ENCODE assay signal across 15 cellular contexts in genomic region chr16:81263470-81264200, GRCh38. TPM values are rescaled to one million over a fixed set of nuclear protein-coding genes. Genes with fewer than 3 reads are reported as not detected.
DNase-seq lines count a peak whose midpoint lies in the region; ATAC-seq, FAIRE-seq and TF ChIP-seq lines count a peak whose summit lies in the region.
"Had no signal": no experiment of that assay in that cellular context is flagged by ENCODE, and none has a peak within 500 bp of the region (broad histone marks: within the 10 kb centered on the region; RNA-seq: fewer than 3 reads in every experiment).

No MANE protein-coding gene starts in this region.

- H3K27ac ChIP-seq in ACC112 (ENCODE audit: low read depth, low read length) (no peak overlapping the region), cingulate gyrus (ENCODE audit: low read depth, low read length) (peak overlapping the region; percentile 12), mesenchymal stem cell (ENCODE audit: low read length, poor library complexity, severe bottlenecking) (no peak overlapping the region)
- H3K27ac ChIP-seq: A549 had no signal

- H3K9ac ChIP-seq in mesenchymal stem cell (ENCODE audit: low read length) = peak overlapping the region; percentile 4

- H3K14ac ChIP-seq in mesenchymal stem cell (ENCODE audit: low read length in 2 of 2) = no peak overlapping the region

- no peak overlapping the region for H3K18ac ChIP-seq in mesenchymal stem cell (ENCODE audit: low read depth in 1 of 2, low read length in 2 of 2)

- H3K79me2 ChIP-seq in ACC112 (ENCODE audit: control insufficient read depth, insufficient read depth, low read length, unreplicated experiment) = no peaks in the 10 kb centered on the region

- 60% methylated on average over 11 of the region's 11 CpGs for WGBS in mesenchymal stem cell

- no peaks in the 10 kb centered on the region for H3K9me3 ChIP-seq in mesenchymal stem cell (ENCODE audit: control insufficient read depth, low read length)
- H3K9me3 ChIP-seq: A549 had no signal

- TF ChIP-seq POLR2A in GM12892 (IDR thresholded peaks at IDR 0.05; ENCODE audit: low read depth, low read length) = no peak

- H2BK12ac ChIP-seq in mesenchymal stem cell (ENCODE audit: low read length in 2 of 2) = no peak overlapping the region

- POLR2A ChIA-PET in activated CD8-positive, alpha-beta T cell treated with anti-CD3 and anti-CD28 coated beads, Interleukin-2, amount 10 ng/mL, durations not matched to agents 7 days and 5 days (lab: Charles Lee) = no interaction called here

- H4K8ac ChIP-seq in mesenchymal stem cell (ENCODE audit: low read length) = no peak overlapping the region

- intact Hi-C loops in Right ventricle myocardium inferior (cut with DNase I) = loop anchor here (10.0 kb wide), 1 partner anchor 51 kb away; the partner anchor contains the start of gene GAN

- H3K36me3 Mint-ChIP-seq in activated CD8-positive, alpha-beta T cell treated with anti-CD3 and anti-CD28 coated beads, Interleukin-2, amount 10 ng/mL, durations not matched to agents 7 days and 5 days (ENCODE audit: low read depth) = no peaks in the 10 kb centered on the region

- peaks cover 7% of the 10 kb centered on the region for H3K4me1 Mint-ChIP-seq in activated CD8-positive, alpha-beta T cell treated with anti-CD3 and anti-CD28 coated beads, Interleukin-2, amount 10 ng/mL, durations not matched to agents 7 days and 5 days (ENCODE audit: low read depth)

- H3K36me3 ChIP-seq in ACC112 (ENCODE audit: insufficient read depth, low read length) = no peaks in the 10 kb centered on the region
- peaks cover 0 to 10% of the 10 kb centered on the region in 2 experiments for H3K36me3 ChIP-seq in mesenchymal stem cell (ENCODE audit: control insufficient read depth in 1 of 2, insufficient read depth in 2 of 2, low read depth in 1 of 2, low read length in 2 of 2)

- H3K4me3 ChIP-seq in ACC112 (ENCODE audit: low read depth, low read length) (no peak overlapping the region), LNCaP clone FGC (ENCODE audit: low read depth, low read length) (no peak overlapping the region), mesenchymal stem cell (ENCODE audit: insufficient read depth in 1 of 2, low read depth in 1 of 2, low read length in 2 of 2) (no peak overlapping the region)
- H3K4me3 ChIP-seq: A549 had no signal

- no peak overlapping the region for H3K4ac ChIP-seq in mesenchymal stem cell (ENCODE audit: low read depth in 1 of 2, low read length in 2 of 2)

- TF ChIP-seq CTCF in LNCaP clone FGC (IDR thresholded peaks at IDR 0.05; ENCODE audit: control insufficient read depth, extremely low read depth, insufficient read depth) = peak; percentile 28; the same call in 1 of the 2 replicates

- FAIRE-seq in GM12892 (lab: Jason Lieb, UNC) = no peak
- FAIRE-seq: A549, D721Med had no signal

- no peak for ATAC-seq in activated CD8-positive, alpha-beta T cell treated with anti-CD3 and anti-CD28 coated beads, Interleukin-2, amount 10 ng/mL, durations not matched to agents 7 days and 5 days
- ATAC-seq in Right ventricle myocardium inferior = no peak

- H3K27me3 ChIP-seq in ACC112 (ENCODE audit: insufficient read depth, low read length) (no peaks in the 10 kb centered on the region), mesenchymal stem cell (ENCODE audit: control insufficient read depth in 1 of 2, insufficient read depth in 1 of 2, low read length in 2 of 2) (peaks cover 0 to 3% of the 10 kb centered on the region in 2 experiments)

- no peak overlapping the region for H3K4me2 ChIP-seq in mesenchymal stem cell (ENCODE audit: low read length, poor library complexity, severe bottlenecking)
- H3K4me2 ChIP-seq: A549 had no signal

- H2BK120ac ChIP-seq in mesenchymal stem cell (ENCODE audit: low read depth, low read length) = no peak overlapping the region

- H2AK5ac ChIP-seq in mesenchymal stem cell (ENCODE audit: low read length, severe bottlenecking) = no peak overlapping the region

- H3K79me1 ChIP-seq in mesenchymal stem cell (replicated peaks; ENCODE audit: low read length, poor library complexity, severe bottlenecking) = no peaks in the 10 kb centered on the region

- no peaks in the 10 kb centered on the region for H3K9me3 Mint-ChIP-seq in activated CD8-positive, alpha-beta T cell treated with anti-CD3 and anti-CD28 coated beads, Interleukin-2, amount 10 ng/mL, durations not matched to agents 7 days and 5 days (ENCODE audit: insufficient read depth)
- H3K9me3 Mint-ChIP-seq: activated T-cell treated with anti-CD3 and anti-CD28 coated beads, Interleukin-2, amount 50 U/mL, for 24 hours had no signal

- H3K27ac Mint-ChIP-seq in activated CD8-positive, alpha-beta T cell treated with anti-CD3 and anti-CD28 coated beads, Interleukin-2, amount 10 ng/mL, durations not matched to agents 7 days and 5 days = no peak overlapping the region
- H3K27ac Mint-ChIP-seq: activated T-cell treated with anti-CD3 and anti-CD28 coated beads, Interleukin-2, amount 50 U/mL, for 24 hours had no signal

- H3K4me3 Mint-ChIP-seq in activated CD8-positive, alpha-beta T cell treated with anti-CD3 and anti-CD28 coated beads, Interleukin-2, amount 10 ng/mL, durations not matched to agents 7 days and 5 days = no peak overlapping the region
- H3K4me3 Mint-ChIP-seq: activated T-cell treated with anti-CD3 and anti-CD28 coated beads, Interleukin-2, amount 50 U/mL, for 24 hours had no signal

- H3K23ac ChIP-seq in mesenchymal stem cell (ENCODE audit: low read length in 2 of 2) = peak overlapping the region in 1 of 2 experiments; percentile 11

- CTCF ChIA-PET in activated CD8-positive, alpha-beta T cell treated with anti-CD3 and anti-CD28 coated beads, Interleukin-2, amount 10 ng/mL, durations not matched to agents 7 days and 5 days (lab: Charles Lee) = interaction anchor here (0.6 to 1.2 kb wide), 2 partner anchors 50 to 837 kb away, joined by 3 read pairs; no protein-coding TSS in a partner anchor

- H2AFZ ChIP-seq in ACC112 (ENCODE audit: low read length, unreplicated experiment) (peak overlapping the region; percentile 22), mesenchymal stem cell (ENCODE audit: low read depth, low read length) (no peak overlapping the region)

- H2BK5ac ChIP-seq in mesenchymal stem cell (ENCODE audit: low read depth, low read length, poor library complexity, severe bottlenecking) = no peak overlapping the region

- peaks cover 11% of the 10 kb centered on the region for H3K4me1 ChIP-seq in ACC112 (ENCODE audit: control insufficient read depth, insufficient read depth, low read length, unreplicated experiment)
- H3K4me1 ChIP-seq in mesenchymal stem cell (ENCODE audit: control insufficient read depth, insufficient read depth, low read depth, low read length) = peaks cover 2% of the 10 kb centered on the region
- H3K4me1 ChIP-seq: A549 had no signal

- DNase-seq in LNCaP clone FGC (ENCODE audit: low read depth) = no peak
- no peak for DNase-seq in mesenchymal stem cell
- no peak for DNase-seq in GM12892 (ENCODE audit: insufficient read length)
- no peak for DNase-seq in activated CD8-positive, alpha-beta T cell treated with anti-CD3 and anti-CD28 coated beads, Interleukin-2, amount 10 ng/mL, durations not matched to agents 7 days and 5 days
- DNase-seq in Right ventricle myocardium inferior (ENCODE audit: missing footprints) = no peak
- DNase-seq in activated CD4-positive, alpha-beta T cell treated with anti-CD3 and anti-CD28 coated beads for 48 hours = no peak
- DNase-seq: activated T-cell treated with anti-CD3 and anti-CD28 coated beads, Interleukin-2, amount 50 U/mL, for 24 hours; hypothalamus; nucleus accumbens; stimulated activated CD4-positive, alpha-beta T cell treated with anti-CD3 and anti-CD28 coated beads, Interleukin-15, amount 100 ng/mL, for 24 hours had no signal

- H2BK15ac ChIP-seq in mesenchymal stem cell (ENCODE audit: low read depth, poor library complexity, severe bottlenecking) = no peak overlapping the region

- no peak overlapping the region for H4K91ac ChIP-seq in mesenchymal stem cell (ENCODE audit: low read length)

- peaks cover 3% of the 10 kb centered on the region for H3K27me3 Mint-ChIP-seq in activated CD8-positive, alpha-beta T cell treated with anti-CD3 and anti-CD28 coated beads, Interleukin-2, amount 10 ng/mL, durations not matched to agents 7 days and 5 days (ENCODE audit: low read depth)
- H3K27me3 Mint-ChIP-seq: activated T-cell treated with anti-CD3 and anti-CD28 coated beads, Interleukin-2, amount 50 U/mL, for 24 hours had no signal

RNA-seq across cellular contexts. Expression of gene BCO1, which starts 25.1 kb away (rescaled TPM):
- polyA plus RNA-seq in mesenchymal stem cell (2013, experiment 1 of 2) = 0.04 TPM
- polyA plus RNA-seq in mesenchymal stem cell (2013, experiment 2 of 2) = 0.01 TPM
- polyA plus RNA-seq in GM12892 (2012; ENCODE audit: missing spikeins) = not detected
- total RNA-seq in activated CD8-positive, alpha-beta T cell treated with anti-CD3 and anti-CD28 coated beads, Interleukin-2, amount 10 ng/mL, durations not matched to agents 7 days and 5 days = not detected
- total RNA-seq in Right ventricle myocardium inferior = not detected
- total RNA-seq: lung microvascular endothelial cell had no signal

RNA-seq across cellular contexts. Expression of gene GAN, which starts 51.1 kb away (rescaled TPM):
- polyA plus RNA-seq in mesenchymal stem cell (2013, experiment 1 of 2) = 2.3 TPM
- 2.1 TPM for polyA plus RNA-seq in mesenchymal stem cell (2013, experiment 2 of 2)
- 2.6 TPM for polyA plus RNA-seq in GM12892 (2012; ENCODE audit: missing spikeins)
- total RNA-seq in activated CD8-positive, alpha-beta T cell treated with anti-CD3 and anti-CD28 coated beads, Interleukin-2, amount 10 ng/mL, durations not matched to agents 7 days and 5 days = 1 to 10 TPM; 7.7 to 8.5 TPM
- 8.5 TPM for total RNA-seq in Right ventricle myocardium inferior
